Comparison of ENCODE assay signal across 22 cellular contexts in the genomic region with DNA sequence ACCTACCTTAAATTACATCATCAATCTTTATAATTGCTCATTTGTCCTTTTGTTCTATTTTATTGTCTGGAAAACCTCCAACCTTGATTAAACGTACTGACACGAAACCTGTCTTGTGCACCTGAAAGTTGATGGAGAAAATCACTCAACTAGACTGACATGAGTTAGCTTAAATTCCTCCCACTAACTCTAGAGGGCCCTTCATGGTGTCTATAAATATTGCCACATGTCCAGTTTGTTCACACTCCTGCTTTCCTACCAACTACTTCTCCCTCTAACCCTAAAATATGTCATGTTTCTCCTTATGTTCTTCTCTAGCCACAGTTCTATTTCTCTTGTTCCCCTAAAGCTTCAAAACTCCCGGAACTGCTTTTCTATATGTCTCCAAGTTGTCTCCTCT. TPM values are rescaled to one million over a fixed set of nuclear protein-coding genes. Genes with fewer than 3 reads are reported as not detected.
DNase-seq lines count a peak whose midpoint lies in the region; ATAC-seq, FAIRE-seq and TF ChIP-seq lines count a peak whose summit lies in the region.
"Had no signal": no experiment of that assay in that cellular context is flagged by ENCODE, and none has a peak within 500 bp of the region (broad histone marks: within the 10 kb centered on the region; RNA-seq: fewer than 3 reads in every experiment).

No MANE protein-coding gene starts in this region.

- BruUV-seq in K562 (replicated peaks; lab: Mats Ljungman, UMichigan), result no TSS peak

- H3K27me3 Mint-ChIP-seq in activated T-cell treated with anti-CD3 and anti-CD28 coated beads, Interleukin-2, amount 50 U/mL, for 24 hours, result no peaks in the 10 kb centered on the region

- H3K4me1 ChIP-seq in K562 (replicated peaks in 1 of 2; ENCODE audit: control insufficient read depth in 2 of 2, insufficient read depth in 2 of 2, low read length in 2 of 2), result no peaks in the 10 kb centered on the region
- H3K4me1 ChIP-seq: BLaER1 treated with 17β-estradiol and CSF1 and Interleukin-3, amounts not matched to agents 10 nM and 100 nM; left lung; prostate gland had no signal

- FAIRE-seq in K562 (lab: Jason Lieb, UNC), result peak; percentile 62
- FAIRE-seq: urothelium cell line had no signal

- H3K9ac ChIP-seq in K562 (ENCODE audit: insufficient read depth in 1 of 2, low read depth in 2 of 2, low read length in 2 of 2), result no peak overlapping the region
- H3K9ac ChIP-seq: BLaER1 treated with 17β-estradiol and CSF1 and Interleukin-3, amounts not matched to agents 10 nM and 100 nM had no signal

- CTCF ChIA-PET in K562 (lab: Yijun Ruan, JAX; ENCODE audit: low intra/inter-chr PET ratio), result no interaction called here

- no peaks in the 10 kb centered on the region for H3K36me3 ChIP-seq in K562 (ENCODE audit: control insufficient read depth, insufficient read depth, low read length)
- H3K36me3 ChIP-seq: BLaER1 treated with 17β-estradiol and CSF1 and Interleukin-3, amounts not matched to agents 10 nM and 100 nM; left lung; prostate gland had no signal

- H3K4me3 ChIP-seq in K562, result no peak overlapping the region
- H3K4me3 ChIP-seq: BLaER1 treated with 17β-estradiol and CSF1 and Interleukin-3, amounts not matched to agents 10 nM and 100 nM; dorsolateral prefrontal cortex; left lung; prostate gland had no signal

- H3K9me1 ChIP-seq in K562 (ENCODE audit: control insufficient read depth, insufficient read depth, low read length), result no peaks in the 10 kb centered on the region

- 20% methylated on average over 3 of the region's 3 CpGs for WGBS in K562 (ENCODE audit: insufficient coverage, low coverage, missing lambda C conversion rate)

- no peak overlapping the region for H3K27ac Mint-ChIP-seq in activated T-cell treated with anti-CD3 and anti-CD28 coated beads, Interleukin-2, amount 50 U/mL, for 24 hours
- H3K27ac Mint-ChIP-seq: naive thymus-derived CD4-positive, alpha-beta T cell; stimulated activated naive B cell treated with anti-CD40 and anti-IgM and Interleukin-4, amounts not matched to agents 10 μg/mL and 1 μg/mL and 100 μg/mL, for 72 hours; T-helper 2 cell treated with Interferon-gamma antibody and Interleukin-4, amounts not matched to agents 5 μg/mL and 100 μg/mL, for 36 hours had no signal

- no peaks in the 10 kb centered on the region for H3K36me3 Mint-ChIP-seq in activated T-cell treated with anti-CD3 and anti-CD28 coated beads, Interleukin-2, amount 50 U/mL, for 24 hours (ENCODE audit: low read depth)

- H2AFZ ChIP-seq in K562 (ENCODE audit: low read depth, low read length), result no peak overlapping the region

- H3K9me3 Mint-ChIP-seq in activated T-cell treated with anti-CD3 and anti-CD28 coated beads, Interleukin-2, amount 50 U/mL, for 24 hours, result peaks cover 23% of the 10 kb centered on the region
- H3K9me3 Mint-ChIP-seq: T-helper 2 cell treated with Interferon-gamma antibody and Interleukin-4, amounts not matched to agents 5 μg/mL and 100 μg/mL, for 36 hours had no signal

- DNase-seq in MV-4-11 (lab: John Stamatoyannopoulos, UW), result peak; percentile 33
- peak in 1 of 4 experiments; percentile 19 for DNase-seq in K562 (ENCODE audit: extremely low read depth in 1 of 4, low spot score in 3 of 4)
- no peak for DNase-seq in cardiac septum (ENCODE audit: low spot score)
- DNase-seq in DMS 273 treated with DMSO at 0.1 percent for 48 hours (lab: John Stamatoyannopoulos, UW), result no peak
- no peak for DNase-seq in activated T-cell treated with anti-CD3 and anti-CD28 coated beads, Interleukin-2, amount 50 U/mL, for 24 hours
- DNase-seq: activated CD4-positive, alpha-beta T cell treated with anti-CD3 and anti-CD28 coated beads for 4 hours; activated T-cell treated with anti-CD3 and anti-CD28 coated beads, Interleukin-2, amount 50 U/mL, for 1 hour; COR-L47; DMS79 treated with DMSO at 0.1 percent for 48 hours; dorsolateral prefrontal cortex; left lung; naive thymus-derived CD4-positive, alpha-beta T cell; NCI-H1694 treated with DMSO at 0.1 percent for 48 hours; NCI-H510A; stimulated activated naive B cell treated with anti-CD40 and anti-IgM and Interleukin-4, amounts not matched to agents 10 μg/mL and 1 μg/mL and 100 μg/mL, for 72 hours had no signal

- H3K4me3 Mint-ChIP-seq in activated T-cell treated with anti-CD3 and anti-CD28 coated beads, Interleukin-2, amount 50 U/mL, for 24 hours, result no peak overlapping the region
- H3K4me3 Mint-ChIP-seq: naive thymus-derived CD4-positive, alpha-beta T cell; stimulated activated naive B cell treated with anti-CD40 and anti-IgM and Interleukin-4, amounts not matched to agents 10 μg/mL and 1 μg/mL and 100 μg/mL, for 72 hours; T-helper 2 cell treated with Interferon-gamma antibody and Interleukin-4, amounts not matched to agents 5 μg/mL and 100 μg/mL, for 36 hours had no signal

- TF ChIP-seq CTCF in GM12872 (IDR thresholded peaks at IDR 0.05; ENCODE audit: insufficient read depth, low read depth, low read length) (peak; percentile 18; the same call in 1 of the 3 replicates), K562 (IDR thresholded peaks at IDR 0.05 in 2 of 3, conservative IDR thresholded peaks at IDR 0.05 in 1 of 3; ENCODE audit: insufficient read depth in 2 of 3, low read depth in 1 of 3, low read length in 3 of 3) (peak in 2 of 3 experiments; percentile 38 to 40; a peak in 2 of 6 replicates)

- no peak for TF ChIP-seq EP300 in K562 (IDR thresholded peaks at IDR 0.05; ENCODE audit: low read length)

- H3K27ac ChIP-seq in K562 (ENCODE audit: extremely low read depth, low read depth, low read length), result no peak overlapping the region
- H3K27ac ChIP-seq: BLaER1 treated with 17β-estradiol and CSF1 and Interleukin-3, amounts not matched to agents 10 nM and 100 nM; left lung; prostate gland had no signal

- no peaks in the 10 kb centered on the region for H3K9me3 ChIP-seq in K562 (replicated peaks; ENCODE audit: control insufficient read depth, insufficient read depth, low read depth, low read length)
- H3K9me3 ChIP-seq: BLaER1 treated with 17β-estradiol and CSF1 and Interleukin-3, amounts not matched to agents 10 nM and 100 nM; prostate gland had no signal

- no peak overlapping the region for H3K4me2 ChIP-seq in K562 (ENCODE audit: insufficient read depth, low read length)
- H3K4me2 ChIP-seq: BLaER1 treated with 17β-estradiol and CSF1 and Interleukin-3, amounts not matched to agents 10 nM and 100 nM had no signal

- peak in 1 of 2 experiments; percentile 29; a peak in 1 of 4 replicates for TF ChIP-seq RAD21 in K562 (CRISPR knock-in tag; conservative IDR thresholded peaks at IDR 0.05 in 1 of 2, IDR thresholded peaks at IDR 0.05 in 1 of 2)

- H3K79me2 ChIP-seq in K562 (ENCODE audit: control insufficient read depth, insufficient read depth, low read length), result no peaks in the 10 kb centered on the region

- POLR2A ChIA-PET in K562 (lab: Yijun Ruan, JAX), result interaction anchor here (1.0 kb wide), 1 partner anchor 8 kb away, joined by 3 read pairs; no protein-coding TSS in a partner anchor

- no peaks in the 10 kb centered on the region for H4K20me1 ChIP-seq in K562 (replicated peaks; ENCODE audit: control insufficient read depth, insufficient read depth, low read length)
- H4K20me1 ChIP-seq: BLaER1 treated with 17β-estradiol and CSF1 and Interleukin-3, amounts not matched to agents 10 nM and 100 nM had no signal

- intact Hi-C loops in K562 (cut with micrococcal nuclease) (no loop called here), cardiac septum (cut with DNase I) (no loop called here)

- H3K4me1 Mint-ChIP-seq in activated T-cell treated with anti-CD3 and anti-CD28 coated beads, Interleukin-2, amount 50 U/mL, for 24 hours (ENCODE audit: low read depth), result peaks cover 2% of the 10 kb centered on the region
- H3K4me1 Mint-ChIP-seq: naive thymus-derived CD4-positive, alpha-beta T cell had no signal

- in situ Hi-C loops in K562 (cut with MboI), result no loop called here

- TF ChIP-seq POLR2A in K562 (conservative IDR thresholded peaks at IDR 0.05), result no peak

- ATAC-seq in GM21529 (IDR thresholded peaks at IDR 0.05; ENCODE audit: unreplicated experiment), result peak; percentile 42
- peak; percentile 80 for ATAC-seq in K562
- ATAC-seq in GM21367 (IDR thresholded peaks at IDR 0.05; ENCODE audit: unreplicated experiment), result no peak
- ATAC-seq: left lung; naive thymus-derived CD4-positive, alpha-beta T cell; stimulated activated naive B cell treated with anti-CD40 and anti-IgM and Interleukin-4, amounts not matched to agents 10 μg/mL and 1 μg/mL and 100 μg/mL, for 72 hours had no signal

- H3K27me3 ChIP-seq in K562 (ENCODE audit: control insufficient read depth in 2 of 2, insufficient read depth in 2 of 2, low read length in 2 of 2), result no peaks in the 10 kb centered on the region
- H3K27me3 ChIP-seq: BLaER1 treated with 17β-estradiol and CSF1 and Interleukin-3, amounts not matched to agents 10 nM and 100 nM; dorsolateral prefrontal cortex; left lung had no signal

TF ChIP-seq in K562, 482 proteins besides CTCF, POLR2A, EP300 and RAD21 (continues in another document):
- TF ChIP-seq, protein P1, sequence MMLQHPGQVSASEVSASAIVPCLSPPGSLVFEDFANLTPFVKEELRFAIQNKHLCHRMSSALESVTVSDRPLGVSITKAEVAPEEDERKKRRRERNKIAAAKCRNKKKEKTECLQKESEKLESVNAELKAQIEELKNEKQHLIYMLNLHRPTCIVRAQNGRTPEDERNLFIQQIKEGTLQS (IDR thresholded peaks at IDR 0.05), result peak; percentile 45; the same call in 1 of the 2 replicates
- TF ChIP-seq, protein P1 (CRISPR knock-in tag; conservative IDR thresholded peaks at IDR 0.05), result no peak

RNA-seq across cellular contexts. Expression of a gene that starts 59.8 kb away (rescaled TPM):
- total RNA-seq in K562 (2011; cell fraction: chromatin; rRNA removed; ENCODE audit: low replicate concordance), result 11.6 and 39.0 TPM in 2 replicates
- 9.2 and 9.6 TPM in 2 replicates for total RNA-seq in K562 (2011; cell fraction: nucleolus; rRNA removed)
- total RNA-seq in K562 (2011; cell fraction: nucleoplasm; rRNA removed), result 25.8 and 42.7 TPM in 2 replicates
- total RNA-seq in K562 (2014; rRNA removed) (19.6 and 22.1 TPM in 2 replicates), K562 (2014; rRNA removed; fragmentation: Illumina TruSeq; extraction: Trizol) (37.9 and 41.9 TPM in 2 replicates), K562 (2015; rRNA removed; fragmentation: Illumina TruSeq; extraction: Trizol) (36.8 and 39.1 TPM in 2 replicates), K562 (2021) (37.4 and 37.7 TPM in 2 replicates), cardiac septum (0.38 TPM)
- polyA plus RNA-seq in K562 (2011; rRNA removed) (18.0 and 20.0 TPM in 2 replicates), K562 (2014; fragmentation: Illumina TruSeq; extraction: Trizol) (46.5 and 57.3 TPM in 2 replicates), K562 (2014; fragmentation: Nextera tagmentation; extraction: Ambion mirVana) (10 to 100 TPM; 13.7 to 17.0 TPM), K562 (2014; rRNA removed) (23.9 and 28.2 TPM in 2 replicates)
- polyA plus RNA-seq in K562 (2011; cell fraction: cytosol; rRNA removed), result 5.4 and 8.4 TPM in 2 replicates
- 9.7 and 9.8 TPM in 2 replicates for polyA plus RNA-seq in K562 (2011; cell fraction: nucleus; rRNA removed)
- polyA plus RNA-seq in K562 (2012), result 23.7 and 24.2 TPM in 2 replicates
- 23.6 and 31.6 TPM in 2 replicates for polyA minus RNA-seq in K562 (2011; rRNA and poly(A)+ RNA removed)
- polyA minus RNA-seq in K562 (2011; cell fraction: cytosol; rRNA and poly(A)+ RNA removed), result 12.6 and 13.3 TPM in 2 replicates
- 15.6 and 22.7 TPM in 2 replicates for polyA minus RNA-seq in K562 (2011; cell fraction: nucleus; rRNA and poly(A)+ RNA removed)
